19 cellular contexts compared by ENCODE assay signal in genomic region chr9:78573205-78573604, GRCh38.
"Had no signal": no experiment of that assay in that cellular context is flagged by ENCODE, and none has a peak within 500 bp of the region (broad histone marks: within the 10 kb centered on the region; RNA-seq: fewer than 3 reads in every experiment).

No MANE protein-coding gene starts in this region.

- H3K36me3 Mint-ChIP-seq: naive thymus-derived CD8-positive, alpha-beta T cell; stimulated activated effector memory CD8-positive, alpha-beta T cell treated with anti-CD3 and anti-CD28 coated beads, Interleukin-12 subunit alpha, Interleukin-12 subunit beta, amount 100 ng/mL, for 72 hours; type B pancreatic cell had no signal

- H3K27me3 Mint-ChIP-seq: effector memory CD8-positive, alpha-beta T cell had no signal

- H3K4me3 ChIP-seq: esophagus muscularis mucosa, heart left ventricle, lung, mucosa of descending colon, right atrium auricular region, smooth muscle cell, suprapubic skin, thyroid gland had no signal

- H3K36me3 ChIP-seq: esophagus muscularis mucosa, heart left ventricle, right atrium auricular region, suprapubic skin, thyroid gland had no signal

- H3K9me3 ChIP-seq: esophagus muscularis mucosa, heart left ventricle, mucosa of descending colon, right atrium auricular region, suprapubic skin, thyroid gland had no signal

- FAIRE-seq: urothelium cell line had no signal

- H3K4me3 Mint-ChIP-seq: effector memory CD8-positive, alpha-beta T cell; naive thymus-derived CD8-positive, alpha-beta T cell; stimulated activated effector memory CD8-positive, alpha-beta T cell treated with anti-CD3 and anti-CD28 coated beads, Interleukin-12 subunit alpha, Interleukin-12 subunit beta, amount 100 ng/mL, for 72 hours; type B pancreatic cell had no signal

- H3K4me1 ChIP-seq: esophagus muscularis mucosa, heart left ventricle, right atrium auricular region, suprapubic skin, thyroid gland had no signal

- DNase-seq: effector memory CD8-positive, alpha-beta T cell; foreskin melanocyte; heart left ventricle; left colon; left ventricle myocardium superior; mucosa of descending colon; naive thymus-derived CD8-positive, alpha-beta T cell; stimulated activated CD4-positive, alpha-beta T cell treated with anti-CD3 and anti-CD28 coated beads, Interleukin-2, amount 100 ng/mL, for 48 hours; stimulated activated CD8-positive, alpha-beta memory T cell treated with anti-CD3 and anti-CD28 coated beads, Interleukin-4, amount 100 ng/mL, for 48 hours; stimulated activated naive CD8-positive, alpha-beta T cell treated with anti-CD3 and anti-CD28 coated beads, Interleukin-15, Interleukin-2, amounts not matched to agents 100 U/mL and 50 U/mL, for 24 hours; thyroid gland had no signal

- H3K4me1 Mint-ChIP-seq: naive thymus-derived CD8-positive, alpha-beta T cell; stimulated activated effector memory CD8-positive, alpha-beta T cell treated with anti-CD3 and anti-CD28 coated beads, Interleukin-12 subunit alpha, Interleukin-12 subunit beta, amount 100 ng/mL, for 72 hours had no signal

- H3K27ac Mint-ChIP-seq: effector memory CD8-positive, alpha-beta T cell; naive thymus-derived CD8-positive, alpha-beta T cell; stimulated activated effector memory CD8-positive, alpha-beta T cell treated with anti-CD3 and anti-CD28 coated beads, Interleukin-12 subunit alpha, Interleukin-12 subunit beta, amount 100 ng/mL, for 72 hours; type B pancreatic cell had no signal

- ATAC-seq: effector memory CD8-positive, alpha-beta T cell; heart left ventricle; left colon; left ventricle myocardium superior; mucosa of descending colon; naive thymus-derived CD8-positive, alpha-beta T cell; stimulated activated effector memory CD8-positive, alpha-beta T cell treated with anti-CD3 and anti-CD28 coated beads, Interleukin-12 subunit alpha, Interleukin-12 subunit beta, amount 100 ng/mL, for 72 hours; stimulated activated naive CD8-positive, alpha-beta T cell treated with anti-CD3 and anti-CD28 coated beads, Interleukin-15, Interleukin-2, amounts not matched to agents 100 U/mL and 50 U/mL, for 24 hours had no signal

- H3K27me3 ChIP-seq: esophagus muscularis mucosa, heart left ventricle, right atrium auricular region, suprapubic skin, thyroid gland had no signal
